Comparison of ENCODE assay signal across 1 cellular context in the genomic region with DNA sequence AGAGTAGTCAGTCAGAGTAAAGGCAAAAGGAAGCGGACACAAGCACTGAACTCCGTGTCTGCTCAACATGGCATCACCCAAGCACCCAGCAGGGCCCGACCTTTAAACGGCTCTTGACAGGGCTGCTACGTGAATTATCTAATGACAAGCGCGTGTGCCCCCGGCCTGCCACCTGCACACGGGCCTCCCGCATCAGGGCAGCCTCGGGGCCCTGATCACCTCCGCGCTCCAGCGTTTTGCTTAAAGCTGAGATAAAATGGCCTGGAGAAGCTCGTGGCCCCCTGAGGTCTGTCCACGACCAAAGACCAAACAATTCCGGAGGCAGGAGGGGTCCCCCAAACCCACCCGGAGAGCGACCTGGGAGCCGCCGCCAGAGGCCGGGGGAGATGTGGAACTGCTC.
TF ChIP-seq lines count a peak whose summit lies in the region.

No MANE protein-coding gene starts in this region.

TF ChIP-seq in H1, 55 proteins besides CTCF, POLR2A, EP300 and RAD21:
- no peak for TF ChIP-seq SUZ12 (IDR thresholded peaks at IDR 0.05; ENCODE audit: low read length)
- 0 out of 4 replicates have a peak, but pooled peaks have one; percentile 13 to 38 for TF ChIP-seq SIN3A (conservative IDR thresholded peaks at IDR 0.05 in 1 of 2, IDR thresholded peaks at IDR 0.05 in 1 of 2; ENCODE audit: low read depth in 1 of 2, low read length in 2 of 2)
- TF ChIP-seq ASH2L (IDR thresholded peaks at IDR 0.05; ENCODE audit: low read length): peak; percentile 22
- no peak for TF ChIP-seq POU5F1 (IDR thresholded peaks at IDR 0.05; ENCODE audit: low read depth, low read length)
- TF ChIP-seq BCL11A (IDR thresholded peaks at IDR 0.05; ENCODE audit: low read depth in 2 of 2, low read length in 2 of 2): no peak
- no peak for TF ChIP-seq BRCA1 (IDR thresholded peaks at IDR 0.05; ENCODE audit: low read depth, low read length)
- TF ChIP-seq TEAD4 (IDR thresholded peaks at IDR 0.05; ENCODE audit: low read depth, low read length): no peak
TF ChIP-seq in H1: peak in this region for 2.
